9 cellular contexts compared by ENCODE assay signal in the genomic region with DNA sequence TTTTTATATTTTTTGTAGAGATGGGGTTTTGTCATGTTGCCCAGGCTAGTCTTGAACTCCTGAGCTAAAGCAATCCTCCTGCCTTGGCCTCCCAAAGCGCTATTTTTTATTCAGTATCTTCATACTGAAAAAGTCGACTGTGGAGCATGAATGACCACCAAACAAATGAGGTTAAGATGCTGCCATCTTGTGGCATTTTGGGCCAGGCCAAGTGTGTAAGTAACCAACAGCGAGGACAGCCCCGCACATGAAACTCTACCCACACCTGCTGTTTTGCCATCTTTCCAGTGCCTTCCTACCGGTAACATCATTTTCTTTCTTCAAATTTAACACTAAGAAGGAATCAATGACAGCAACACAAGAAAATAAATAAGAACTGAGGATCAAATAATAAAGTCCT. TPM values are rescaled to one million over a fixed set of nuclear protein-coding genes. Genes with fewer than 3 reads are reported as not detected.
DNase-seq lines count a peak whose midpoint lies in the region; ATAC-seq and TF ChIP-seq lines count a peak whose summit lies in the region.
"Had no signal": no experiment of that assay in that cellular context is flagged by ENCODE, and none has a peak within 500 bp of the region (broad histone marks: within the 10 kb centered on the region; RNA-seq: fewer than 3 reads in every experiment).

No MANE protein-coding gene starts in this region.

- no peaks in the 10 kb centered on the region for H4K20me1 ChIP-seq in Loucy (ENCODE audit: insufficient read depth, low read length, poor library complexity, severe bottlenecking)

- H3K27me3 ChIP-seq in GM06990 (replicated peaks; ENCODE audit: control insufficient read depth, insufficient read depth, low read length) (no peaks in the 10 kb centered on the region), Loucy (ENCODE audit: insufficient read depth, low read length, poor library complexity, severe bottlenecking) (no peaks in the 10 kb centered on the region), liver (ENCODE audit: control insufficient read depth in 4 of 4, insufficient read depth in 4 of 4, low read length in 3 of 4) (no peaks in the 10 kb centered on the region), gastroesophageal sphincter (no peaks in the 10 kb centered on the region)

- no peaks in the 10 kb centered on the region for H3F3A ChIP-seq in Loucy (ENCODE audit: low read depth)

- no peak overlapping the region for H3K4me2 ChIP-seq in Loucy (ENCODE audit: low read depth, low read length, poor library complexity, severe bottlenecking)

- no peaks in the 10 kb centered on the region for H3K36me3 ChIP-seq in GM06990 (ENCODE audit: control insufficient read depth, insufficient read depth, low read length)
- H3K36me3 ChIP-seq in Loucy (ENCODE audit: insufficient read depth, low read length): no peaks in the 10 kb centered on the region
- no peaks in the 10 kb centered on the region for H3K36me3 ChIP-seq in liver (ENCODE audit: control insufficient read depth in 4 of 4, insufficient read depth in 3 of 4, low read depth in 1 of 4, low read length in 3 of 4)
- no peaks in the 10 kb centered on the region for H3K36me3 ChIP-seq in gastroesophageal sphincter

- H3K9ac ChIP-seq in Loucy (ENCODE audit: low read depth, low read length, poor library complexity, severe bottlenecking) (no peak overlapping the region), liver (ENCODE audit: low read depth in 1 of 2, low read length in 2 of 2) (no peak overlapping the region)

- no peak for TF ChIP-seq EP300 in gastroesophageal sphincter (IDR thresholded peaks at IDR 0.05)

- H3K4me3 ChIP-seq in GM06990 (replicated peaks; ENCODE audit: low read depth, low read length) (no peak overlapping the region), Loucy (ENCODE audit: low read length, poor library complexity, severe bottlenecking) (no peak overlapping the region), liver (ENCODE audit: low read depth in 1 of 3, low read length in 3 of 3) (no peak overlapping the region), gastroesophageal sphincter (no peak overlapping the region)

- H2AFZ ChIP-seq in Loucy (ENCODE audit: low read length): no peak overlapping the region

- H3K4me1 ChIP-seq in Loucy (ENCODE audit: insufficient read depth, low read length, poor library complexity, severe bottlenecking) (no peaks in the 10 kb centered on the region), liver (ENCODE audit: control insufficient read depth in 4 of 4, insufficient read depth in 4 of 4, low read length in 3 of 4) (no peaks in the 10 kb centered on the region), gastroesophageal sphincter (no peaks in the 10 kb centered on the region)

- no peak for TF ChIP-seq POLR2A in gastroesophageal sphincter (IDR thresholded peaks at IDR 0.05)

- DNase-seq in GM06990 (ENCODE audit: extremely low read depth, insufficient read length) (no peak), NCI-H187 (lab: John Stamatoyannopoulos, UW) (no peak), NCI-H2029 (lab: John Stamatoyannopoulos, UW) (no peak)
- DNase-seq: activated T-cell treated with anti-CD3 and anti-CD28 coated beads, Interleukin-2, amount 50 U/mL, for 1 hour had no signal

- TF ChIP-seq CTCF in GM06990 (IDR thresholded peaks at IDR 0.05; ENCODE audit: insufficient read depth, low read length, poor library complexity, severe bottlenecking) (peak; percentile 34), Loucy (conservative IDR thresholded peaks at IDR 0.05; ENCODE audit: low read length) (peak; percentile 57), VCaP (conservative IDR thresholded peaks at IDR 0.05) (peak; percentile 82), liver (IDR thresholded peaks at IDR 0.05; ENCODE audit: low read depth, low read length, missing input control) (no peak), gastroesophageal sphincter (IDR thresholded peaks at IDR 0.05) (no peak)

- H3K27ac ChIP-seq in VCaP (no peak overlapping the region), liver (ENCODE audit: low read depth in 1 of 2, low read length in 2 of 2) (no peak overlapping the region), gastroesophageal sphincter (no peak overlapping the region)

- H3K79me2 ChIP-seq in Loucy (ENCODE audit: insufficient read depth, low read length): no peaks in the 10 kb centered on the region

- TF ChIP-seq RAD21 in liver (IDR thresholded peaks at IDR 0.05): peak; percentile 18 to 37

- no peaks in the 10 kb centered on the region for H3K9me3 ChIP-seq in Loucy (ENCODE audit: insufficient read depth, low read depth, low read length)
- no peaks in the 10 kb centered on the region for H3K9me3 ChIP-seq in liver (ENCODE audit: control insufficient read depth in 4 of 4, low read length in 3 of 4)
- H3K9me3 ChIP-seq in gastroesophageal sphincter: peaks cover 0 to 7% (median 0%) of the 10 kb centered on the region in 3 donors

- ATAC-seq in gastroesophageal sphincter (no peak), GM21737 (IDR thresholded peaks at IDR 0.05; ENCODE audit: unreplicated experiment) (no peak)

- no peaks in the 10 kb centered on the region for H3K9me2 ChIP-seq in Loucy (replicated peaks; ENCODE audit: low read depth, low read length)

- 73% methylated on average over 5 of the region's 5 CpGs for WGBS in liver
- 75 to 80% methylated on average over 1 to 5 of the region's 5 CpGs for WGBS in gastroesophageal sphincter (ENCODE audit: low coverage in 1 of 2), 2 donors

TF ChIP-seq in liver, 16 proteins besides CTCF, POLR2A, EP300 and RAD21:
- no peak for TF ChIP-seq HNF4G (IDR thresholded peaks at IDR 0.05)
- TF ChIP-seq, protein P1, sequence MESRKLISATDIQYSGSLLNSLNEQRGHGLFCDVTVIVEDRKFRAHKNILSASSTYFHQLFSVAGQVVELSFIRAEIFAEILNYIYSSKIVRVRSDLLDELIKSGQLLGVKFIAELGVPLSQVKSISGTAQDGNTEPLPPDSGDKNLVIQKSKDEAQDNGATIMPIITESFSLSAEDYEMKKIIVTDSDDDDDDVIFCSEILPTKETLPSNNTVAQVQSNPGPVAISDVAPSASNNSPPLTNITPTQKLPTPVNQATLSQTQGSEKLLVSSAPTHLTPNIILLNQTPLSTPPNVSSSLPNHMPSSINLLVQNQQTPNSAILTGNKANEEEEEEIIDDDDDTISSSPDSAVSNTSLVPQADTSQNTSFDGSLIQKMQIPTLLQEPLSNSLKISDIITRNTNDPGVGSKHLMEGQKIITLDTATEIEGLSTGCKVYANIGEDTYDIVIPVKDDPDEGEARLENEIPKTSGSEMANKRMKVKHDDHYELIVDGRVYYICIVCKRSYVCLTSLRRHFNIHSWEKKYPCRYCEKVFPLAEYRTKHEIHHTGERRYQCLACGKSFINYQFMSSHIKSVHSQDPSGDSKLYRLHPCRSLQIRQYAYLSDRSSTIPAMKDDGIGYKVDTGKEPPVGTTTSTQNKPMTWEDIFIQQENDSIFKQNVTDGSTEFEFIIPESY (IDR thresholded peaks at IDR 0.05): no peak
- no peak for TF ChIP-seq TAF1 (conservative IDR thresholded peaks at IDR 0.05)
- no peak for TF ChIP-seq RXRA (IDR thresholded peaks at IDR 0.05)
- TF ChIP-seq YY1 (IDR thresholded peaks at IDR 0.05): no peak
- no peak for TF ChIP-seq HNF4A (conservative IDR thresholded peaks at IDR 0.05)
- TF ChIP-seq FOXA1 (IDR thresholded peaks at IDR 0.05): no peak
- TF ChIP-seq GABPA (IDR thresholded peaks at IDR 0.05 in 1 of 2, conservative IDR thresholded peaks at IDR 0.05 in 1 of 2): no peak
TF ChIP-seq in liver: peak in this region for 0.

RNA-seq across cellular contexts. Expression of a gene that starts 32.2 kb away (rescaled TPM):
- total RNA-seq in liver: 10 to 100 TPM in 1 of 2 donors, 1 to 10 TPM in 1; 9.7 to 16.6 TPM
- polyA plus RNA-seq in liver: 10 to 100 TPM in 1 of 2 donors, 1 to 10 TPM in 1; 4.7 to 15.2 TPM
- 1 to 10 TPM in 2 of 4 donors, under 1 TPM in 1, not detected in 1; 0.96 to 1.5 (median 1.1) TPM for total RNA-seq in gastroesophageal sphincter

Comparison
In these comparisons a context has a peak if more than half of its experiments do, and no peak if none do; other contexts are left out.
1. CTCF ChIP-seq: peak in GM06990 (single experiment), Loucy (single experiment) and VCaP (single experiment); none in liver (single experiment) and gastroesophageal sphincter (0 of 4).
2. RNA of a gene that starts 32.2 kb away (total RNA-seq): 9.7 to 16.6 TPM in liver; 0.96 to 1.5 TPM in gastroesophageal sphincter; every median in the first group is over 4 times any median in the second.